In genomic region chr4:80423553-80424224, GRCh38 we compare ENCODE assay signal across 19 cellular contexts.
DNase-seq lines count a peak whose midpoint lies in the region; ATAC-seq and TF ChIP-seq lines count a peak whose summit lies in the region.
"Had no signal": no experiment of that assay in that cellular context is flagged by ENCODE, and none has a peak within 500 bp of the region (broad histone marks: within the 10 kb centered on the region; RNA-seq: fewer than 3 reads in every experiment).

No MANE protein-coding gene starts in this region.

- ATAC-seq in left cardiac atrium (peak; percentile 53 to 98), Right ventricle myocardium inferior (no peak), foreskin keratinocyte (peak; percentile 55), HG03460 (IDR thresholded peaks at IDR 0.05; ENCODE audit: unreplicated experiment) (no peak), HG02870 (IDR thresholded peaks at IDR 0.05; ENCODE audit: unreplicated experiment) (no peak)
- ATAC-seq: HCT116, left lobe of liver, psoas muscle had no signal

- CTCF ChIA-PET in PC-9 (lab: Charles Lee): no interaction called here

- H2AFZ ChIP-seq in PC-9: peak overlapping the region; percentile 33; the same call in 1 of the 2 replicates

- no TSS peak for BruUV-seq in PC-9 (replicated peaks; lab: Mats Ljungman, UMichigan)

- no peak overlapping the region for H3K4me2 ChIP-seq in PC-9
- H3K4me2 ChIP-seq: KMS-11 had no signal

- H3K79me2 ChIP-seq in PC-9 (ENCODE audit: low read depth): no peaks in the 10 kb centered on the region

- DNase-seq in left cardiac atrium (peak; percentile 26), Right ventricle myocardium inferior (ENCODE audit: missing footprints) (no peak), PC-9 (no peak), foreskin keratinocyte (no peak), NCI-H1694 treated with DMSO at 0.1 percent for 48 hours (lab: John Stamatoyannopoulos, UW) (no peak), GM03348 (ENCODE audit: low spot score) (no peak)
- DNase-seq: activated naive CD4-positive, alpha-beta T cell treated with anti-CD3 and anti-CD28 coated beads, Interleukin-2, amount 10 ng/mL, durations not matched to agents 7 days and 5 days; foreskin melanocyte; NCI-H1105; NCI-H2107; NCI-H510A treated with DMSO at 0.1 percent for 48 hours; spleen; testis had no signal

- H3K27ac ChIP-seq in PC-9: no peak overlapping the region
- H3K27ac ChIP-seq in foreskin keratinocyte: no peak overlapping the region
- H3K27ac ChIP-seq: KMS-11, psoas muscle, spleen, testis had no signal

- no peaks in the 10 kb centered on the region for H3K9me3 ChIP-seq in PC-9 (ENCODE audit: insufficient read depth, low read depth)
- H3K9me3 ChIP-seq: psoas muscle, spleen, testis had no signal

- no peak for TF ChIP-seq CTCF in PC-9 (conservative IDR thresholded peaks at IDR 0.05)
- no peak for TF ChIP-seq CTCF in foreskin keratinocyte (conservative IDR thresholded peaks at IDR 0.05)

- no peaks in the 10 kb centered on the region for H3K36me3 ChIP-seq in PC-9 (ENCODE audit: low read depth)
- H3K36me3 ChIP-seq: spleen had no signal

- intact Hi-C loops in left cardiac atrium (cut with DNase I): no loop called here
- intact Hi-C loops in Right ventricle myocardium inferior (cut with DNase I): no loop called here
- intact Hi-C loops in PC-9 (cut with micrococcal nuclease; ENCODE audit: unreplicated experiment): no loop called here

- H3K4me1 ChIP-seq in PC-9 (replicated peaks; ENCODE audit: insufficient read depth) (no peaks in the 10 kb centered on the region), foreskin keratinocyte (no peaks in the 10 kb centered on the region)
- H3K4me1 ChIP-seq: psoas muscle, spleen, testis had no signal

- POLR2A ChIA-PET in PC-9 (lab: Charles Lee; ENCODE audit: unreplicated experiment): no interaction called here

- H4K20me1 ChIP-seq in PC-9 (ENCODE audit: insufficient read depth): no peaks in the 10 kb centered on the region

- no peaks in the 10 kb centered on the region for H3K27me3 ChIP-seq in PC-9 (ENCODE audit: insufficient read depth, low read depth)
- H3K27me3 ChIP-seq in foreskin keratinocyte: no peaks in the 10 kb centered on the region
- H3K27me3 ChIP-seq: spleen, testis had no signal

- H3K9me2 ChIP-seq in PC-9 (ENCODE audit: insufficient read depth): no peaks in the 10 kb centered on the region

- H3F3A ChIP-seq in PC-9 (ENCODE audit: insufficient read depth, low read depth): no peaks in the 10 kb centered on the region

- no peak overlapping the region for H3K4me3 ChIP-seq in PC-9
- H3K4me3 ChIP-seq: psoas muscle, spleen, testis had no signal

Comparison
In these comparisons a context has a peak if more than half of its experiments do, and no peak if none do; other contexts are left out.
1. ATAC-seq: peak in left cardiac atrium (2 of 2) and foreskin keratinocyte (single experiment); none in Right ventricle myocardium inferior (single experiment), HG03460 (single experiment) and HG02870 (single experiment).